In genomic region chr11:81207421-81208054, GRCh38 we compare ENCODE assay signal across 27 cellular contexts.
"Had no signal": no experiment of that assay in that cellular context is flagged by ENCODE, and none has a peak within 500 bp of the region (broad histone marks: within the 10 kb centered on the region; RNA-seq: fewer than 3 reads in every experiment).

No MANE protein-coding gene starts in this region.

- H2AFZ ChIP-seq: parathyroid adenoma had no signal

- H3K4me1 Mint-ChIP-seq: memory B cell; natural killer cell; stimulated activated memory B cell treated with anti-CD40 and anti-IgM and Interleukin-4, amounts not matched to agents 10 μg/mL and 1 μg/mL and 100 μg/mL, for 72 hours had no signal

- H3K9me3 ChIP-seq: esophagus squamous epithelium, heart right ventricle, neutrophil, prostate gland, right atrium auricular region, sigmoid colon, thoracic aorta, uterus had no signal

- H3K27ac Mint-ChIP-seq: memory B cell; natural killer cell; stimulated activated memory B cell treated with anti-CD40 and anti-IgM and Interleukin-4, amounts not matched to agents 10 μg/mL and 1 μg/mL and 100 μg/mL, for 72 hours had no signal

- H3K4me1 ChIP-seq: esophagus squamous epithelium, heart right ventricle, parathyroid adenoma, prostate gland, right atrium auricular region, sigmoid colon, tibial nerve, upper lobe of left lung, uterus had no signal

- H3K4me3 ChIP-seq: coronary artery, esophagus squamous epithelium, heart right ventricle, lung, prostate gland, right atrium auricular region, sigmoid colon, thoracic aorta, tibial nerve, upper lobe of left lung, uterus had no signal

- H3K36me3 Mint-ChIP-seq: memory B cell; natural killer cell; stimulated activated memory B cell treated with anti-CD40 and anti-IgM and Interleukin-4, amounts not matched to agents 10 μg/mL and 1 μg/mL and 100 μg/mL, for 72 hours had no signal

- H3K27me3 ChIP-seq: esophagus squamous epithelium, heart right ventricle, neutrophil, right atrium auricular region, sigmoid colon, tibial nerve, upper lobe of left lung, uterus had no signal

- H3K27ac ChIP-seq: coronary artery, esophagus squamous epithelium, heart right ventricle, neutrophil, parathyroid adenoma, prostate gland, right atrium auricular region, sigmoid colon, thoracic aorta, tibial nerve, upper lobe of left lung, uterus had no signal

- H3K4me3 Mint-ChIP-seq: memory B cell; natural killer cell; stimulated activated memory B cell treated with anti-CD40 and anti-IgM and Interleukin-4, amounts not matched to agents 10 μg/mL and 1 μg/mL and 100 μg/mL, for 72 hours had no signal

- H3K36me3 ChIP-seq: esophagus squamous epithelium, heart right ventricle, neutrophil, prostate gland, right atrium auricular region, sigmoid colon, thoracic aorta, tibial nerve, upper lobe of left lung, uterus had no signal

- H3K9ac ChIP-seq: parathyroid adenoma had no signal

- ATAC-seq: heart right ventricle; left ventricle myocardium superior; natural killer cell; stimulated activated memory B cell treated with anti-CD40 and anti-IgM and Interleukin-4, amounts not matched to agents 10 μg/mL and 1 μg/mL and 100 μg/mL, for 72 hours; stimulated activated naive CD8-positive, alpha-beta T cell treated with anti-CD3 and anti-CD28 coated beads, Interleukin-15, Interleukin-2, amounts not matched to agents 100 U/mL and 50 U/mL, for 24 hours had no signal

- H3K27me3 Mint-ChIP-seq: memory B cell; stimulated activated memory B cell treated with anti-CD40 and anti-IgM and Interleukin-4, amounts not matched to agents 10 μg/mL and 1 μg/mL and 100 μg/mL, for 72 hours had no signal

- DNase-seq: dermis blood vessel endothelial cell; effector memory CD4-positive, alpha-beta T cell; erythroblast; esophagus squamous epithelium; foreskin melanocyte; glutamatergic neuron; hippocampal formation; kidney glomerular epithelial cell; left ventricle myocardium superior; natural killer cell; sigmoid colon; stimulated activated CD4-positive, alpha-beta T cell treated with anti-CD3 and anti-CD28 coated beads, Interleukin-4, amount 100 ng/mL, for 4 hours; stimulated activated naive CD8-positive, alpha-beta T cell treated with anti-CD3 and anti-CD28 coated beads, Interleukin-15, Interleukin-2, amounts not matched to agents 100 U/mL and 50 U/mL, for 24 hours; substantia nigra; uterus had no signal

- H3K79me2 ChIP-seq: parathyroid adenoma had no signal
